12 cellular contexts compared by ENCODE assay signal in the genomic region with DNA sequence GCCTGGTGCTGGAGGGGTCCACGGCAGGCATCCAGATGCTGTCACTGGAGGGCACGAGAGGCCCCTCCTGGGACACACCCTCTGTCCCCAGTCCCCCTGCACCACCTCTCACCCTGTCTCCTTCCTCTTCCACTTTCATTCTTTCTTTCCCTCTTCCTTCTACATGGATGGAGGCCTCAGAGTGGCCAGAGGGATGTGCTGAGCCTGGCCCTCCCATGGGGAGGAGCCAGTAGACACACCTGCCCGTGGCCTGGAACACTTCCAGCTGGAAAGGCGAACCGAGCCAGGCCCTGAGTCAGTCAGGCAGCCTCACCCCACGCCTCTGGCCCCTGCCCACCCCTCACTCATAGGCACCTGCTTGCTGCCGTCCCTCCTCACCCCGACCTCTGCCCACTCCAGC. TPM values are rescaled to one million over a fixed set of nuclear protein-coding genes. Genes with fewer than 3 reads are reported as not detected.
A peak's percentile ranks its signal among the peaks of the same experiment; 100 is the strongest.
DNase-seq lines count a peak whose midpoint lies in the region; ATAC-seq and TF ChIP-seq lines count a peak whose summit lies in the region.
"Had no signal": no experiment of that assay in that cellular context is flagged by ENCODE, and none has a peak within 500 bp of the region (broad histone marks: within the 10 kb centered on the region; RNA-seq: fewer than 3 reads in every experiment).

No MANE protein-coding gene starts in this region.

- no TSS peak for BruUV-seq in Calu3 (replicated peaks; lab: Mats Ljungman, UMichigan)

- no peak overlapping the region for H3K27ac ChIP-seq in smooth muscle cell (ENCODE audit: low read depth)

- H3K36me3 ChIP-seq in smooth muscle cell (ENCODE audit: low read depth), result no peaks in the 10 kb centered on the region

- peaks cover 4% of the 10 kb centered on the region for H3K4me1 ChIP-seq in smooth muscle cell (ENCODE audit: low read depth)

- no peaks in the 10 kb centered on the region for H3K4me1 Mint-ChIP-seq in Calu3 (ENCODE audit: low read depth, unreplicated experiment)
- H3K4me1 Mint-ChIP-seq in mesothelial cell of epicardium, result peaks cover 25% of the 10 kb centered on the region

- TF ChIP-seq CTCF in Calu3 (IDR thresholded peaks at IDR 0.05; ENCODE audit: unreplicated experiment), result no peak
- TF ChIP-seq CTCF in mesothelial cell of epicardium (IDR thresholded peaks at IDR 0.05; ENCODE audit: unreplicated experiment), result no peak
- TF ChIP-seq CTCF in smooth muscle cell (IDR thresholded peaks at IDR 0.05; ENCODE audit: borderline replicate concordance, insufficient read depth, poor library complexity, severe bottlenecking), result no peak

- DNase-seq in Calu3 (peak; percentile 71), NCI-H1092 (lab: John Stamatoyannopoulos, UW) (peak; percentile 72), amniotic epithelial cell (ENCODE audit: low read depth) (peak; percentile 7), mesothelial cell of epicardium (ENCODE audit: low spot score in 2 of 2, unreplicated experiment in 2 of 2) (no peak), NCI-H1048 (lab: John Stamatoyannopoulos, UW) (no peak), smooth muscle cell (lab: John Stamatoyannopoulos, UW; ENCODE audit: unreplicated experiment) (no peak)
- DNase-seq in activated CD8-positive, alpha-beta memory T cell treated with anti-CD3 and anti-CD28 coated beads for 24 hours, result no peak
- DNase-seq: activated CD4-positive, alpha-beta T cell treated with anti-CD3 and anti-CD28 coated beads, Interleukin-2, amount 50 U/mL, for 4 hours; amygdala; DND-41; left cardiac atrium had no signal

- no peaks in the 10 kb centered on the region for H3K79me2 ChIP-seq in smooth muscle cell (ENCODE audit: low read depth)

- peaks cover 5% of the 10 kb centered on the region for H3K27me3 ChIP-seq in smooth muscle cell (ENCODE audit: low read depth)

- H3K4me2 ChIP-seq in smooth muscle cell, result no peak overlapping the region

- H3K27me3 Mint-ChIP-seq in Calu3 (ENCODE audit: unreplicated experiment) (peaks cover 15% of the 10 kb centered on the region), mesothelial cell of epicardium (ENCODE audit: low read depth) (peaks cover 2% of the 10 kb centered on the region)

- H2AFZ ChIP-seq in smooth muscle cell (ENCODE audit: low read depth), result no peak overlapping the region

- H3K4me3 ChIP-seq in smooth muscle cell, result no peak overlapping the region

- H3F3A ChIP-seq in smooth muscle cell (ENCODE audit: low read depth), result no peaks in the 10 kb centered on the region

- H3K9me3 ChIP-seq in smooth muscle cell (replicated peaks; ENCODE audit: low read depth), result no peaks in the 10 kb centered on the region

- no peaks in the 10 kb centered on the region for H4K20me1 ChIP-seq in smooth muscle cell (ENCODE audit: low read depth)

- no peaks in the 10 kb centered on the region for H3K36me3 Mint-ChIP-seq in Calu3 (ENCODE audit: insufficient read depth, unreplicated experiment)
- H3K36me3 Mint-ChIP-seq in mesothelial cell of epicardium, result no peaks in the 10 kb centered on the region

- no peak for ATAC-seq in GM21390 (IDR thresholded peaks at IDR 0.05; ENCODE audit: unreplicated experiment)

- no peak overlapping the region for H3K9ac ChIP-seq in smooth muscle cell (ENCODE audit: low read depth)

- intact Hi-C loops in Calu3 (cut with micrococcal nuclease; ENCODE audit: unreplicated experiment), result no loop called here

- no peak overlapping the region for H3K4me3 Mint-ChIP-seq in Calu3 (ENCODE audit: low read depth, unreplicated experiment)
- no peak overlapping the region for H3K4me3 Mint-ChIP-seq in mesothelial cell of epicardium

- WGBS in smooth muscle cell (ENCODE audit: low lambda C conversion rate), result 78% methylated on average over 7 of the region's 8 CpGs

- H3K9me3 Mint-ChIP-seq in Calu3 (ENCODE audit: low read depth, unreplicated experiment) (no peaks in the 10 kb centered on the region), mesothelial cell of epicardium (no peaks in the 10 kb centered on the region)

- CTCF ChIA-PET in Calu3 (lab: Charles Lee), result no interaction called here

- H3K27ac Mint-ChIP-seq in Calu3 (ENCODE audit: unreplicated experiment), result no peak overlapping the region
- H3K27ac Mint-ChIP-seq in mesothelial cell of epicardium, result peak overlapping the region; percentile 69

RNA-seq across cellular contexts. Expression of a gene that starts 55.9 kb away (rescaled TPM):
- total RNA-seq in Calu3 (2022) (8.1 and 8.4 TPM in 2 replicates), mesothelial cell of epicardium (28.3 to 32.7 TPM (median 30.6 TPM) in 3 replicates), smooth muscle cell (42.6 and 52.3 TPM in 2 replicates)
- polyA plus RNA-seq in smooth muscle cell, result 35.9 and 47.9 TPM in 2 replicates

Comparison
In these comparisons a context has a peak if more than half of its experiments do, and no peak if none do; other contexts are left out.
1. DNase-seq: peak in Calu3 (single experiment), NCI-H1092 (single experiment) and amniotic epithelial cell (single experiment); none in mesothelial cell of epicardium (0 of 2), NCI-H1048 (single experiment), activated CD8-positive, alpha-beta memory T cell treated with anti-CD3 and anti-CD28 coated beads for 24 hours (single experiment) and smooth muscle cell (single experiment).